In genomic region chr22:21549558-21549957, GRCh38 we compare ENCODE assay signal across 9 cellular contexts. TPM values are rescaled to one million over a fixed set of nuclear protein-coding genes. Genes with fewer than 3 reads are reported as not detected.
DNase-seq lines count a peak whose midpoint lies in the region; ATAC-seq, FAIRE-seq and TF ChIP-seq lines count a peak whose summit lies in the region.
"Not testable (repeated sequence)": the region's sequence is repeated elsewhere in the genome, so short reads cannot be mapped to it uniquely, and the experiment has no call there.
"Had no signal": no experiment of that assay in that cellular context is flagged by ENCODE, and none has a peak within 500 bp of the region (broad histone marks: within the 10 kb centered on the region; RNA-seq: fewer than 3 reads in every experiment).

No MANE protein-coding gene starts in this region.

- H3K4me3 Mint-ChIP-seq in T-cell; activated T-cell treated with anti-CD3 and anti-CD28 coated beads, Interleukin-2, amount 50 U/mL, for 72 hours; natural killer cell treated with Interleukin-12 subunit alpha and Interleukin-12 subunit beta and Interleukin-15 and Interleukin-18, amount 100 ng/mL, for 72 hours: not testable (repeated sequence)

- not testable (repeated sequence) for H3K9me3 ChIP-seq in DND-41 (ENCODE audit: insufficient read depth, low read length, severe bottlenecking); HCT116 (ENCODE audit: control insufficient read depth in 1 of 2, insufficient read depth in 1 of 2, low read depth in 1 of 2, low read length in 2 of 2); HepG2 (ENCODE audit: low read length); upper lobe of right lung

- H3K9me3 Mint-ChIP-seq in T-cell; activated T-cell treated with anti-CD3 and anti-CD28 coated beads, Interleukin-2, amount 50 U/mL, for 72 hours; natural killer cell treated with Interleukin-12 subunit alpha and Interleukin-12 subunit beta and Interleukin-15 and Interleukin-18, amount 100 ng/mL, for 72 hours: not testable (repeated sequence)

- not testable (repeated sequence) for BruUV-seq in HCT116 (replicated peaks; lab: Mats Ljungman, UMichigan); HepG2 (replicated peaks; lab: Mats Ljungman, UMichigan)

- DNase-seq in DND-41; HCT116 (ENCODE audit: low read depth, low spot score); T-cell; activated T-cell treated with anti-CD3 and anti-CD28 coated beads, Interleukin-2, amount 50 U/mL, for 72 hours; Right ventricle myocardium inferior (ENCODE audit: missing footprints); HepG2 (ENCODE audit: low spot score); natural killer cell treated with Interleukin-12 subunit alpha and Interleukin-12 subunit beta and Interleukin-15 and Interleukin-18, amount 100 ng/mL, for 72 hours (ENCODE audit: low spot score); upper lobe of right lung: not testable (repeated sequence)

- not testable (repeated sequence) for H3K36me3 ChIP-seq in DND-41 (ENCODE audit: insufficient read depth, low read length); HCT116 (ENCODE audit: control insufficient read depth in 1 of 2, insufficient read depth in 2 of 2, low read length in 2 of 2); HepG2 (replicated peaks in 1 of 2; ENCODE audit: control insufficient read depth in 1 of 2, insufficient read depth in 2 of 2, low read length in 2 of 2); upper lobe of right lung

- not testable (repeated sequence) for FAIRE-seq in HepG2 (lab: Jason Lieb, UNC)

- not testable (repeated sequence) for H3K9me2 ChIP-seq in HCT116 (ENCODE audit: insufficient read depth)

- not testable (repeated sequence) for H3K4me1 ChIP-seq in DND-41 (ENCODE audit: insufficient read depth, low read length); HCT116 (ENCODE audit: control insufficient read depth in 1 of 2, insufficient read depth in 2 of 2, low read length in 2 of 2); HepG2 (ENCODE audit: insufficient read depth, low read length); upper lobe of right lung

- H3K4me2 ChIP-seq in DND-41 (ENCODE audit: insufficient read depth, low read length); HCT116 (ENCODE audit: low read length); HepG2 (ENCODE audit: low read depth, low read length): not testable (repeated sequence)

- POLR2A ChIA-PET in HCT116 (lab: Charles Lee); T-cell (lab: Charles Lee); HepG2 (lab: Yijun Ruan, JAX): not testable (repeated sequence)

- not testable (repeated sequence) for H4K20me1 ChIP-seq in DND-41 (ENCODE audit: insufficient read depth, low read length); HCT116 (ENCODE audit: insufficient read depth); HepG2 (ENCODE audit: insufficient read depth, low read length)

- H2AFZ ChIP-seq in DND-41 (ENCODE audit: low read depth, low read length); HCT116 (ENCODE audit: low read depth, low read length, poor library complexity, severe bottlenecking); HepG2 (ENCODE audit: low read length): not testable (repeated sequence)

- not testable (repeated sequence) for TF ChIP-seq EP300 in HepG2 (IDR thresholded peaks at IDR 0.05; ENCODE audit: low read depth in 2 of 2, low read length in 2 of 2); HepG2 (CRISPR knock-in tag; IDR thresholded peaks at IDR 0.05; ENCODE audit: borderline replicate concordance)

- not testable (repeated sequence) for H3K27ac ChIP-seq in DND-41 (ENCODE audit: low read length); HCT116 (ENCODE audit: low read depth, low read length); HepG2 (ENCODE audit: extremely low read length, insufficient read depth, low read length); upper lobe of right lung

- H3K9ac ChIP-seq in DND-41 (ENCODE audit: low read depth, low read length); HCT116 (ENCODE audit: low read length); HepG2 (ENCODE audit: insufficient read depth, low read depth, low read length): not testable (repeated sequence)

- not testable (repeated sequence) for H3K27me3 Mint-ChIP-seq in T-cell; activated T-cell treated with anti-CD3 and anti-CD28 coated beads, Interleukin-2, amount 50 U/mL, for 72 hours (ENCODE audit: low read depth); natural killer cell treated with Interleukin-12 subunit alpha and Interleukin-12 subunit beta and Interleukin-15 and Interleukin-18, amount 100 ng/mL, for 72 hours

- not testable (repeated sequence) for H3K36me3 Mint-ChIP-seq in T-cell; activated T-cell treated with anti-CD3 and anti-CD28 coated beads, Interleukin-2, amount 50 U/mL, for 72 hours (ENCODE audit: insufficient read depth in 2 of 2); natural killer cell treated with Interleukin-12 subunit alpha and Interleukin-12 subunit beta and Interleukin-15 and Interleukin-18, amount 100 ng/mL, for 72 hours

- peak; percentile 70 for ATAC-seq in DND-41 (ENCODE audit: insufficient read depth, low read depth)
- peak; percentile 15; the same call in 1 of the 2 replicates for ATAC-seq in HCT116
- peak; percentile 44 to 61 (median 54) for ATAC-seq in T-cell (replicated peaks in 1 of 4)
- ATAC-seq in activated T-cell treated with anti-CD3 and anti-CD28 coated beads, Interleukin-2, amount 50 U/mL, for 72 hours (replicated peaks in 1 of 2), result peak; percentile 54 to 59
- ATAC-seq in Right ventricle myocardium inferior, result peak; percentile 15
- peak; percentile 56 for ATAC-seq in HepG2
- peak; percentile 33 to 60 for ATAC-seq in natural killer cell treated with Interleukin-12 subunit alpha and Interleukin-12 subunit beta and Interleukin-15 and Interleukin-18, amount 100 ng/mL, for 72 hours
- peak; percentile 24 for ATAC-seq in upper lobe of right lung

- not testable (repeated sequence) for H3K79me2 ChIP-seq in DND-41 (ENCODE audit: insufficient read depth, low read length); HCT116 (ENCODE audit: insufficient read depth, low read length); HepG2 (ENCODE audit: insufficient read depth, low read length)

- TF ChIP-seq CTCF in DND-41 (IDR thresholded peaks at IDR 0.05; ENCODE audit: borderline replicate concordance, extremely low read depth, low read length, poor library complexity, severe bottlenecking); HCT116 (IDR thresholded peaks at IDR 0.05 in 2 of 3, conservative IDR thresholded peaks at IDR 0.05 in 1 of 3; ENCODE audit: borderline replicate concordance in 1 of 3, insufficient read depth in 1 of 3, low read depth in 2 of 3, low read length in 2 of 3); HepG2 (CRISPR knock-in tag; IDR thresholded peaks at IDR 0.05); upper lobe of right lung (IDR thresholded peaks at IDR 0.05): not testable (repeated sequence)

- not testable (repeated sequence) for H3K4me1 Mint-ChIP-seq in T-cell; activated T-cell treated with anti-CD3 and anti-CD28 coated beads, Interleukin-2, amount 50 U/mL, for 72 hours (ENCODE audit: low read depth); natural killer cell treated with Interleukin-12 subunit alpha and Interleukin-12 subunit beta and Interleukin-15 and Interleukin-18, amount 100 ng/mL, for 72 hours (ENCODE audit: low read depth in 2 of 2)

- not testable (repeated sequence) for H3K4me3 ChIP-seq in DND-41 (ENCODE audit: low read depth in 1 of 2, low read length in 2 of 2); HCT116 (replicated peaks in 1 of 2; ENCODE audit: low read depth in 1 of 2, low read length in 2 of 2); HepG2 (replicated peaks in 1 of 3; ENCODE audit: insufficient read depth in 1 of 3, low read depth in 2 of 3, low read length in 3 of 3); upper lobe of right lung

- TF ChIP-seq POLR2A in HCT116 (IDR thresholded peaks at IDR 0.05; ENCODE audit: borderline replicate concordance, extremely low read depth, insufficient read depth, insufficient read length); HepG2 (IDR thresholded peaks at IDR 0.05; ENCODE audit: insufficient read depth in 1 of 2, low read depth in 2 of 2, low read length in 2 of 2): not testable (repeated sequence)

- RAD21 ChIA-PET in HCT116 (lab: Charles Lee; ENCODE audit: low non-redundant PET in 1 of 2, low total read pairs in 2 of 2, uncharacterized antibody in 2 of 2, unreplicated experiment in 2 of 2), result not testable (repeated sequence)

- WGBS in HepG2 (ENCODE audit: low lambda C conversion rate), result no CpG with 5 or more reads among the region's 38 CpGs

- not testable (repeated sequence) for H3K27ac Mint-ChIP-seq in T-cell; activated T-cell treated with anti-CD3 and anti-CD28 coated beads, Interleukin-2, amount 50 U/mL, for 72 hours; natural killer cell treated with Interleukin-12 subunit alpha and Interleukin-12 subunit beta and Interleukin-15 and Interleukin-18, amount 100 ng/mL, for 72 hours

- CTCF ChIA-PET in HCT116 (lab: Charles Lee); T-cell (lab: Charles Lee); HepG2 (lab: Yijun Ruan, JAX; ENCODE audit: low intra/inter-chr PET ratio, low total read pairs): not testable (repeated sequence)

- not testable (repeated sequence) for H3K27me3 ChIP-seq in DND-41 (ENCODE audit: insufficient read depth, low read length, poor library complexity); HCT116 (ENCODE audit: insufficient read depth, low read length); HepG2 (ENCODE audit: control insufficient read depth in 1 of 2, insufficient read depth in 2 of 2, low read length in 2 of 2); upper lobe of right lung

- not testable (repeated sequence) for TF ChIP-seq RAD21 in HCT116 (IDR thresholded peaks at IDR 0.05; ENCODE audit: low read depth); HepG2 (CRISPR knock-in tag; IDR thresholded peaks at IDR 0.05)

- intact Hi-C loops in HCT116 (cut with micrococcal nuclease); Right ventricle myocardium inferior (cut with DNase I); HepG2 (cut with micrococcal nuclease; ENCODE audit: unreplicated experiment); upper lobe of right lung (cut with DNase I): not testable (repeated sequence)

- in situ Hi-C loops in HepG2 (cut with HindIII; ENCODE audit: extremely low pct_ligation_motif_present, low pct_unique_long_range_greater_than_20kb), result not testable (repeated sequence)

RNA-seq across cellular contexts. Expression of gene RIMBP3C, which starts 1.7 kb away (rescaled TPM):
- total RNA-seq in HCT116 (2021; ENCODE audit: unreplicated experiment), result 0.15 TPM
- 0.03 and 0.06 TPM in 2 replicates for polyA plus RNA-seq in HCT116 (2012)
- total RNA-seq in T-cell, result 1 to 10 TPM in 3 of 5 donors, not detected in 2; 2.8 to 4.7 (median 3.9) TPM
- under 1 TPM in 1 of 2 donors, not detected in 1; 0.19 TPM for total RNA-seq in activated T-cell treated with anti-CD3 and anti-CD28 coated beads, Interleukin-2, amount 50 U/mL, for 72 hours
- total RNA-seq in Right ventricle myocardium inferior, result not detected
- 0.11 and 0.15 TPM in 2 replicates for total RNA-seq in HepG2 (2016; rRNA removed; fragmentation: Illumina TruSeq; extraction: Trizol)
- total RNA-seq in HepG2 (2016; cell fraction: cytosol; rRNA removed; fragmentation: Illumina TruSeq; extraction: Trizol; ENCODE audit: low read depth), result not detected in 2 replicates
- total RNA-seq in HepG2 (2016; cell fraction: insoluble cytoplasmic fraction; rRNA removed; fragmentation: Illumina TruSeq; extraction: Trizol), result 0.13 and 0.16 TPM in 2 replicates
- 0.03 TPM in 1 of 2 replicates, not detected in the other for total RNA-seq in HepG2 (2016; cell fraction: membrane; rRNA removed; fragmentation: Illumina TruSeq; extraction: Trizol)
- total RNA-seq in HepG2 (2016; cell fraction: nucleus; rRNA removed; fragmentation: Illumina TruSeq; extraction: Trizol), result 0.22 TPM in 1 of 2 replicates, not detected in the other
- not detected in 2 replicates for polyA plus RNA-seq in HepG2 (2011; rRNA removed)
- 0.01 TPM in 2 replicates for polyA plus RNA-seq in HepG2 (2011; cell fraction: cytosol; rRNA removed)
- polyA plus RNA-seq in HepG2 (2011; cell fraction: nucleus; rRNA removed), result 0.03 TPM in 1 of 2 replicates, not detected in the other
- polyA plus RNA-seq in HepG2 (2012), result 0.03 TPM in 2 replicates
- polyA plus RNA-seq in HepG2 (2016; cell fraction: cytosol; fragmentation: Illumina TruSeq; extraction: Trizol; ENCODE audit: low read depth), result not detected in 2 replicates
- 0.04 and 0.11 TPM in 2 replicates for polyA plus RNA-seq in HepG2 (2016; cell fraction: insoluble cytoplasmic fraction; fragmentation: Illumina TruSeq; extraction: Trizol; ENCODE audit: low read depth)
- 0.05 TPM in 1 of 2 replicates, not detected in the other for polyA plus RNA-seq in HepG2 (2016; cell fraction: membrane; fragmentation: Illumina TruSeq; extraction: Trizol; ENCODE audit: low read depth)
- not detected in 2 replicates for polyA plus RNA-seq in HepG2 (2016; cell fraction: nucleus; fragmentation: Illumina TruSeq; extraction: Trizol; ENCODE audit: insufficient read depth, low read depth)
- 0.02 and 0.49 TPM in 2 replicates for polyA minus RNA-seq in HepG2 (2011; rRNA and poly(A)+ RNA removed; ENCODE audit: low replicate concordance)
- polyA minus RNA-seq in HepG2 (2011; cell fraction: cytosol; rRNA and poly(A)+ RNA removed), result not detected in 2 replicates
- polyA minus RNA-seq in HepG2 (2011; cell fraction: nucleus; rRNA and poly(A)+ RNA removed), result not detected in 2 replicates
- 1 to 10 TPM in 1 of 2 donors, under 1 TPM in 1; 0.50 to 1.4 TPM for total RNA-seq in natural killer cell treated with Interleukin-12 subunit alpha and Interleukin-12 subunit beta and Interleukin-15 and Interleukin-18, amount 100 ng/mL, for 72 hours
- 0.41 TPM for total RNA-seq in upper lobe of right lung
- total RNA-seq: Calu3 had no signal

RNA-seq across cellular contexts. Expression of gene UBE2L3, which starts 18.0 kb away (rescaled TPM):
- total RNA-seq in HCT116 (2021; ENCODE audit: unreplicated experiment), result 55.6 TPM
- polyA plus RNA-seq in HCT116 (2012), result 27.8 and 39.1 TPM in 2 replicates
- 10 to 100 TPM; 28.4 to 38.7 (median 34.3) TPM for total RNA-seq in T-cell
- 10 to 100 TPM; 42.7 to 43.5 TPM for total RNA-seq in activated T-cell treated with anti-CD3 and anti-CD28 coated beads, Interleukin-2, amount 50 U/mL, for 72 hours
- 51.0 TPM for total RNA-seq in Right ventricle myocardium inferior
- 58.1 and 74.0 TPM in 2 replicates for total RNA-seq in HepG2 (2016; rRNA removed; fragmentation: Illumina TruSeq; extraction: Trizol)
- total RNA-seq in HepG2 (2016; cell fraction: cytosol; rRNA removed; fragmentation: Illumina TruSeq; extraction: Trizol; ENCODE audit: low read depth), result 18.9 and 21.0 TPM in 2 replicates
- total RNA-seq in HepG2 (2016; cell fraction: insoluble cytoplasmic fraction; rRNA removed; fragmentation: Illumina TruSeq; extraction: Trizol), result 54.7 and 71.2 TPM in 2 replicates
- 28.3 and 30.3 TPM in 2 replicates for total RNA-seq in HepG2 (2016; cell fraction: membrane; rRNA removed; fragmentation: Illumina TruSeq; extraction: Trizol)
- 19.5 and 20.6 TPM in 2 replicates for total RNA-seq in HepG2 (2016; cell fraction: nucleus; rRNA removed; fragmentation: Illumina TruSeq; extraction: Trizol)
- polyA plus RNA-seq in HepG2 (2011; rRNA removed), result 28.4 and 30.2 TPM in 2 replicates
- 23.5 and 29.7 TPM in 2 replicates for polyA plus RNA-seq in HepG2 (2011; cell fraction: cytosol; rRNA removed)
- 6.3 and 8.9 TPM in 2 replicates for polyA plus RNA-seq in HepG2 (2011; cell fraction: nucleus; rRNA removed)
- 34.6 and 41.4 TPM in 2 replicates for polyA plus RNA-seq in HepG2 (2012)
- 22.0 and 22.8 TPM in 2 replicates for polyA plus RNA-seq in HepG2 (2016; cell fraction: cytosol; fragmentation: Illumina TruSeq; extraction: Trizol; ENCODE audit: low read depth)
- polyA plus RNA-seq in HepG2 (2016; cell fraction: insoluble cytoplasmic fraction; fragmentation: Illumina TruSeq; extraction: Trizol; ENCODE audit: low read depth), result 108 and 112 TPM in 2 replicates
- 30.8 and 30.9 TPM in 2 replicates for polyA plus RNA-seq in HepG2 (2016; cell fraction: membrane; fragmentation: Illumina TruSeq; extraction: Trizol; ENCODE audit: low read depth)
- polyA plus RNA-seq in HepG2 (2016; cell fraction: nucleus; fragmentation: Illumina TruSeq; extraction: Trizol; ENCODE audit: insufficient read depth, low read depth), result 38.8 and 39.3 TPM in 2 replicates
- polyA minus RNA-seq in HepG2 (2011; rRNA and poly(A)+ RNA removed; ENCODE audit: low replicate concordance), result 22.7 and 33.2 TPM in 2 replicates
- polyA minus RNA-seq in HepG2 (2011; cell fraction: cytosol; rRNA and poly(A)+ RNA removed), result 16.1 and 16.5 TPM in 2 replicates
- polyA minus RNA-seq in HepG2 (2011; cell fraction: nucleus; rRNA and poly(A)+ RNA removed), result 8.5 and 11.7 TPM in 2 replicates
- 100 to 1,000 TPM in 1 of 2 donors, 10 to 100 TPM in 1; 86.3 to 114 TPM for total RNA-seq in natural killer cell treated with Interleukin-12 subunit alpha and Interleukin-12 subunit beta and Interleukin-15 and Interleukin-18, amount 100 ng/mL, for 72 hours
- total RNA-seq in upper lobe of right lung, result 45.7 TPM

Comparison
In these comparisons a context has a peak if more than half of its experiments do, and no peak if none do; other contexts are left out.
1. ATAC-seq: peak in every context shown above with its lines; median percentile 70 in DND-41; 56 in activated T-cell treated with anti-CD3 and anti-CD28 coated beads, Interleukin-2, amount 50 U/mL, for 72 hours; 56 in HepG2; 54 in T-cell; 46 in natural killer cell treated with Interleukin-12 subunit alpha and Interleukin-12 subunit beta and Interleukin-15 and Interleukin-18, amount 100 ng/mL, for 72 hours; 24 in upper lobe of right lung; 15 in HCT116; 15 in Right ventricle myocardium inferior.